Comparison of ENCODE assay signal across 14 cellular contexts in genomic region chr9:124960409-124960752, GRCh38.
"Had no signal": no experiment of that assay in that cellular context is flagged by ENCODE, and none has a peak within 500 bp of the region (broad histone marks: within the 10 kb centered on the region; RNA-seq: fewer than 3 reads in every experiment).

No MANE protein-coding gene starts in this region.

- H3K4me3 Mint-ChIP-seq: activated naive CD4-positive, alpha-beta T cell treated with anti-CD3 and anti-CD28 coated beads, Interleukin-2, amount 50 U/mL, for 24 hours; memory B cell; natural killer cell treated with Interleukin-12 subunit alpha and Interleukin-12 subunit beta and Interleukin-15 and Interleukin-18, amount 100 ng/mL, for 72 hours; stimulated activated naive B cell treated with anti-CD40 and anti-IgM and Interleukin-4, amounts not matched to agents 10 μg/mL and 1 μg/mL and 100 μg/mL, for 72 hours had no signal

- H3K27me3 Mint-ChIP-seq: activated naive CD4-positive, alpha-beta T cell treated with anti-CD3 and anti-CD28 coated beads, Interleukin-2, amount 50 U/mL, for 24 hours; memory B cell; natural killer cell treated with Interleukin-12 subunit alpha and Interleukin-12 subunit beta and Interleukin-15 and Interleukin-18, amount 100 ng/mL, for 72 hours; stimulated activated naive B cell treated with anti-CD40 and anti-IgM and Interleukin-4, amounts not matched to agents 10 μg/mL and 1 μg/mL and 100 μg/mL, for 72 hours had no signal

- DNase-seq: activated CD4-positive, alpha-beta T cell treated with anti-CD3 and anti-CD28 coated beads, Interleukin-2, amount 50 U/mL, for 1 hour; activated CD4-positive, CD25-positive, alpha-beta regulatory T cell; amniotic stem cell; body of pancreas; head of caudate nucleus; islet precursor cell; left lung; SK-N-SH; stimulated activated CD4-positive, alpha-beta T cell treated with anti-CD3 and anti-CD28 coated beads, Interleukin-2, amount 100 ng/mL, for 24 hours; stimulated activated naive B cell treated with anti-CD40 and anti-IgM and Interleukin-4, amounts not matched to agents 10 μg/mL and 1 μg/mL and 100 μg/mL, for 72 hours had no signal

- H3K27me3 ChIP-seq: body of pancreas, left lung had no signal

- H3K9me3 Mint-ChIP-seq: activated naive CD4-positive, alpha-beta T cell treated with anti-CD3 and anti-CD28 coated beads, Interleukin-2, amount 50 U/mL, for 24 hours; memory B cell; natural killer cell treated with Interleukin-12 subunit alpha and Interleukin-12 subunit beta and Interleukin-15 and Interleukin-18, amount 100 ng/mL, for 72 hours; stimulated activated naive B cell treated with anti-CD40 and anti-IgM and Interleukin-4, amounts not matched to agents 10 μg/mL and 1 μg/mL and 100 μg/mL, for 72 hours had no signal

- H3K27ac Mint-ChIP-seq: activated naive CD4-positive, alpha-beta T cell treated with anti-CD3 and anti-CD28 coated beads, Interleukin-2, amount 50 U/mL, for 24 hours; memory B cell; natural killer cell treated with Interleukin-12 subunit alpha and Interleukin-12 subunit beta and Interleukin-15 and Interleukin-18, amount 100 ng/mL, for 72 hours; stimulated activated naive B cell treated with anti-CD40 and anti-IgM and Interleukin-4, amounts not matched to agents 10 μg/mL and 1 μg/mL and 100 μg/mL, for 72 hours had no signal

- H3K4me3 ChIP-seq: body of pancreas, left lung had no signal

- H3K36me3 Mint-ChIP-seq: natural killer cell treated with Interleukin-12 subunit alpha and Interleukin-12 subunit beta and Interleukin-15 and Interleukin-18, amount 100 ng/mL, for 72 hours had no signal

- H3K36me3 ChIP-seq: left lung had no signal

- H3K9me3 ChIP-seq: body of pancreas, left lung, SK-N-SH had no signal

- H3K27ac ChIP-seq: body of pancreas, left lung had no signal

- ATAC-seq: body of pancreas; left lung; natural killer cell treated with Interleukin-12 subunit alpha and Interleukin-12 subunit beta and Interleukin-15 and Interleukin-18, amount 100 ng/mL, for 72 hours; sciatic nerve; stimulated activated naive B cell treated with anti-CD40 and anti-IgM and Interleukin-4, amounts not matched to agents 10 μg/mL and 1 μg/mL and 100 μg/mL, for 72 hours had no signal
